19 cellular contexts compared by ENCODE assay signal in genomic region chr7:128893251-128894100, GRCh38. TPM values are rescaled to one million over a fixed set of nuclear protein-coding genes. Genes with fewer than 3 reads are reported as not detected.
DNase-seq lines count a peak whose midpoint lies in the region; ATAC-seq and TF ChIP-seq lines count a peak whose summit lies in the region.
"Had no signal": no experiment of that assay in that cellular context is flagged by ENCODE, and none has a peak within 500 bp of the region (broad histone marks: within the 10 kb centered on the region; RNA-seq: fewer than 3 reads in every experiment).

No MANE protein-coding gene starts in this region.

- 87 to 94% (median 90%) methylated on average over 10 to 23 of the region's 23 CpGs for WGBS in heart left ventricle, 4 donors
- 75 to 80% methylated on average over 23 of the region's 23 CpGs for WGBS in esophagus, 2 donors
- 94% methylated on average over 21 of the region's 23 CpGs for WGBS in mesenchymal stem cell

- TF ChIP-seq CTCF in heart left ventricle (IDR thresholded peaks at IDR 0.05) (no peak), right atrium auricular region (IDR thresholded peaks at IDR 0.05) (no peak)

- intact Hi-C loops in heart left ventricle (cut with DNase I): no loop called here

- H2AK5ac ChIP-seq in mesenchymal stem cell (ENCODE audit: low read length, severe bottlenecking): no peak overlapping the region

- no peaks in the 10 kb centered on the region for H3K79me1 ChIP-seq in mesenchymal stem cell (replicated peaks; ENCODE audit: low read length, poor library complexity, severe bottlenecking)

- H3K9me3 ChIP-seq in heart left ventricle (no peaks in the 10 kb centered on the region), right atrium auricular region (no peaks in the 10 kb centered on the region), esophagus (ENCODE audit: control insufficient read depth in 2 of 2, insufficient read depth in 1 of 2, low read depth in 1 of 2, low read length in 1 of 2) (no peaks in the 10 kb centered on the region), mesenchymal stem cell (ENCODE audit: control insufficient read depth, low read length) (no peaks in the 10 kb centered on the region)
- H3K9me3 ChIP-seq: vagina had no signal

- no peak overlapping the region for H2AFZ ChIP-seq in mesenchymal stem cell (ENCODE audit: low read depth, low read length)
- H2AFZ ChIP-seq: GM23248, hepatocyte had no signal

- no peak overlapping the region for H2BK15ac ChIP-seq in mesenchymal stem cell (ENCODE audit: low read depth, poor library complexity, severe bottlenecking)

- peak overlapping the region; percentile 9 for H4K8ac ChIP-seq in mesenchymal stem cell (ENCODE audit: low read length)

- no peaks in the 10 kb centered on the region for H3K36me3 ChIP-seq in heart left ventricle
- no peaks in the 10 kb centered on the region for H3K36me3 ChIP-seq in right atrium auricular region
- no peaks in the 10 kb centered on the region for H3K36me3 ChIP-seq in esophagus (ENCODE audit: control insufficient read depth in 2 of 2, insufficient read depth in 2 of 2, low read length in 1 of 2)
- H3K36me3 ChIP-seq in mesenchymal stem cell (ENCODE audit: control insufficient read depth in 1 of 2, insufficient read depth in 2 of 2, low read depth in 1 of 2, low read length in 2 of 2): peaks cover 0 to 44% of the 10 kb centered on the region in 2 experiments
- H3K36me3 ChIP-seq: BLaER1 treated with 17β-estradiol and CSF1 and Interleukin-3, amounts not matched to agents 10 nM and 100 nM; vagina had no signal

- H3K18ac ChIP-seq in mesenchymal stem cell (ENCODE audit: low read depth in 1 of 2, low read length in 2 of 2): no peak overlapping the region

- H3K4me2 ChIP-seq in mesenchymal stem cell (ENCODE audit: low read length, poor library complexity, severe bottlenecking): no peak overlapping the region
- H3K4me2 ChIP-seq: BLaER1 treated with 17β-estradiol and CSF1 and Interleukin-3, amounts not matched to agents 10 nM and 100 nM; hepatocyte had no signal

- no peak overlapping the region for H2BK120ac ChIP-seq in mesenchymal stem cell (ENCODE audit: low read depth, low read length)

- H3K4me1 ChIP-seq in heart left ventricle (peaks cover 0 to 11% (median 0%) of the 10 kb centered on the region in 12 donors), right atrium auricular region (peaks cover 0 to 5% of the 10 kb centered on the region in 2 donors), esophagus (ENCODE audit: control insufficient read depth in 2 of 2, insufficient read depth in 2 of 2, low read length in 1 of 2) (peaks cover 4 to 27% of the 10 kb centered on the region in 2 donors), mesenchymal stem cell (ENCODE audit: control insufficient read depth, insufficient read depth, low read depth, low read length) (peaks cover 10% of the 10 kb centered on the region)
- H3K4me1 ChIP-seq: BLaER1 treated with 17β-estradiol and CSF1 and Interleukin-3, amounts not matched to agents 10 nM and 100 nM had no signal

- no peak overlapping the region for H2BK12ac ChIP-seq in mesenchymal stem cell (ENCODE audit: low read length in 2 of 2)

- no peak overlapping the region for H3K14ac ChIP-seq in mesenchymal stem cell (ENCODE audit: low read length in 2 of 2)

- H3K4me3 ChIP-seq in heart left ventricle (no peak overlapping the region), right atrium auricular region (no peak overlapping the region), esophagus (ENCODE audit: low read depth in 1 of 2, low read length in 2 of 2) (no peak overlapping the region), mesenchymal stem cell (ENCODE audit: insufficient read depth in 1 of 2, low read depth in 1 of 2, low read length in 2 of 2) (peak overlapping the region in 1 of 2 experiments; percentile 15)
- H3K4me3 ChIP-seq: BLaER1 treated with 17β-estradiol and CSF1 and Interleukin-3, amounts not matched to agents 10 nM and 100 nM; GM23248; hepatocyte; SK-N-MC; vagina had no signal

- no peak overlapping the region for H4K91ac ChIP-seq in mesenchymal stem cell (ENCODE audit: low read length)

- peak in 3 of 5 donors; percentile 18 to 53 (median 22) for DNase-seq in heart left ventricle
- DNase-seq in right atrium auricular region (ENCODE audit: low spot score): no peak
- no peak for DNase-seq in mesenchymal stem cell
- DNase-seq in ureter (ENCODE audit: low spot score): peak; percentile 73
- DNase-seq in DMS79 (lab: John Stamatoyannopoulos, UW): no peak
- no peak for DNase-seq in ecto neural progenitor cell (ENCODE audit: low spot score)
- DNase-seq: GM23248, NCI-H748 treated with DMSO at 0.1 percent for 48 hours had no signal

- H3K23ac ChIP-seq in mesenchymal stem cell (ENCODE audit: low read length in 2 of 2): no peak overlapping the region

- TF ChIP-seq POLR2A in heart left ventricle (IDR thresholded peaks at IDR 0.05): no peak

- ATAC-seq in heart left ventricle (no peak), HG03196 (IDR thresholded peaks at IDR 0.05; ENCODE audit: unreplicated experiment) (no peak)
- ATAC-seq: activated CD4-positive, CD25-positive, alpha-beta regulatory T cell treated with anti-CD3 and anti-CD28 coated beads, Interleukin-2, amount 50 U/mL, for 24 hours; activated naive CD4-positive, alpha-beta T cell treated with anti-CD3 and anti-CD28 coated beads, Interleukin-2, amount 50 U/mL, for 72 hours had no signal

- H3K9ac ChIP-seq in mesenchymal stem cell (ENCODE audit: low read length): no peak overlapping the region
- H3K9ac ChIP-seq: BLaER1 treated with 17β-estradiol and CSF1 and Interleukin-3, amounts not matched to agents 10 nM and 100 nM; GM23248 had no signal

- no peak overlapping the region for H2BK5ac ChIP-seq in mesenchymal stem cell (ENCODE audit: low read depth, low read length, poor library complexity, severe bottlenecking)

- H3K27me3 ChIP-seq in heart left ventricle: peaks cover 0 to 21% (median 13%) of the 10 kb centered on the region in 9 donors
- peaks cover 6 to 9% of the 10 kb centered on the region in 2 donors for H3K27me3 ChIP-seq in right atrium auricular region
- H3K27me3 ChIP-seq in esophagus (ENCODE audit: control insufficient read depth in 1 of 2, insufficient read depth in 2 of 2, low read length in 2 of 2): peaks cover 0 to 3% of the 10 kb centered on the region in 2 donors
- peaks cover 0 to 23% of the 10 kb centered on the region in 2 experiments for H3K27me3 ChIP-seq in mesenchymal stem cell (ENCODE audit: control insufficient read depth in 1 of 2, insufficient read depth in 1 of 2, low read length in 2 of 2)
- H3K27me3 ChIP-seq: vagina had no signal

- H3K4ac ChIP-seq in mesenchymal stem cell (ENCODE audit: low read depth in 1 of 2, low read length in 2 of 2): no peak overlapping the region

- H3K27ac ChIP-seq in heart left ventricle (no peak overlapping the region), right atrium auricular region (no peak overlapping the region), esophagus (ENCODE audit: low read depth in 2 of 2, low read length in 1 of 2) (peak overlapping the region; percentile 68 to 84), mesenchymal stem cell (ENCODE audit: low read length, poor library complexity, severe bottlenecking) (no peak overlapping the region)
- H3K27ac ChIP-seq: BLaER1 treated with 17β-estradiol and CSF1 and Interleukin-3, amounts not matched to agents 10 nM and 100 nM; GM23248; hepatocyte; SK-N-MC; vagina had no signal

RNA-seq across cellular contexts. Expression of gene KCP, which starts 17.0 kb away (rescaled TPM):
- total RNA-seq in heart left ventricle: 1 to 10 TPM in 1 of 9 donors, under 1 TPM in 7, not detected in 1; 0.14 to 1.3 (median 0.37) TPM
- under 1 TPM; 0.15 to 0.23 TPM for polyA plus RNA-seq in heart left ventricle
- total RNA-seq in right atrium auricular region: not detected
- polyA plus RNA-seq in esophagus: 1 to 10 TPM; 1.4 to 5.5 TPM
- 3.4 TPM for polyA plus RNA-seq in mesenchymal stem cell (2013, experiment 1 of 2)
- polyA plus RNA-seq in mesenchymal stem cell (2013, experiment 2 of 2): 3.1 TPM
- 14.5 TPM for total RNA-seq in ureter
- total RNA-seq: A673; activated T-helper 1 cell treated with anti-CD3 and anti-CD28 coated beads, Interleukin-12 subunit alpha, Interleukin-12 subunit beta, Interleukin-2, Interleukin-4 antibody, amounts not matched to agents 30 ng/mL and 10 ng/mL and 1 ng/mL, durations not matched to agents 14 hours and 24 hours and 36 hours; fibroblast of villous mesenchyme; GM23248 had no signal

RNA-seq across cellular contexts. Expression of gene ATP6V1F, which starts 30.8 kb away (rescaled TPM):
- total RNA-seq in heart left ventricle (100 to 1,000 TPM in 7 of 9 donors, 10 to 100 TPM in 2; 91.6 to 165 (median 121) TPM), right atrium auricular region (100 to 1,000 TPM; 121 TPM), ureter (133 TPM)
- polyA plus RNA-seq in heart left ventricle (100 to 1,000 TPM; 137 to 198 TPM), esophagus (100 to 1,000 TPM; 260 to 273 TPM)
- 413 TPM for polyA plus RNA-seq in mesenchymal stem cell (2013, experiment 1 of 2)
- 407 TPM for polyA plus RNA-seq in mesenchymal stem cell (2013, experiment 2 of 2)

RNA-seq across cellular contexts. Expression of gene IRF5, which starts 44.3 kb away (rescaled TPM):
- total RNA-seq in heart left ventricle (10 to 100 TPM in 1 of 9 donors, 1 to 10 TPM in 8; 1.2 to 15.4 (median 1.8) TPM), right atrium auricular region (1 to 10 TPM; 2.7 to 4.4 TPM), ureter (32.0 TPM)
- polyA plus RNA-seq in heart left ventricle (1 to 10 TPM; 1.2 to 2.0 TPM), esophagus (10 to 100 TPM; 10.6 to 14.5 TPM)
- not detected for polyA plus RNA-seq in mesenchymal stem cell (2013, experiment 1 of 2)
- not detected for polyA plus RNA-seq in mesenchymal stem cell (2013, experiment 2 of 2)
- total RNA-seq: A673 had no signal
- polyA plus RNA-seq: hepatocyte had no signal

Comparison
In these comparisons a context has a peak if more than half of its experiments do, and no peak if none do; other contexts are left out.
1. DNase-seq: peak in heart left ventricle (3 of 5) and ureter (single experiment); none in right atrium auricular region (single experiment), mesenchymal stem cell (single experiment), DMS79 (single experiment) and ecto neural progenitor cell (single experiment).
2. H3K27ac ChIP-seq: peak in esophagus (2 of 2); none in heart left ventricle (0 of 12), right atrium auricular region (0 of 2) and mesenchymal stem cell (single experiment).